ENCODE assay signal across 21 cellular contexts in the genomic region with DNA sequence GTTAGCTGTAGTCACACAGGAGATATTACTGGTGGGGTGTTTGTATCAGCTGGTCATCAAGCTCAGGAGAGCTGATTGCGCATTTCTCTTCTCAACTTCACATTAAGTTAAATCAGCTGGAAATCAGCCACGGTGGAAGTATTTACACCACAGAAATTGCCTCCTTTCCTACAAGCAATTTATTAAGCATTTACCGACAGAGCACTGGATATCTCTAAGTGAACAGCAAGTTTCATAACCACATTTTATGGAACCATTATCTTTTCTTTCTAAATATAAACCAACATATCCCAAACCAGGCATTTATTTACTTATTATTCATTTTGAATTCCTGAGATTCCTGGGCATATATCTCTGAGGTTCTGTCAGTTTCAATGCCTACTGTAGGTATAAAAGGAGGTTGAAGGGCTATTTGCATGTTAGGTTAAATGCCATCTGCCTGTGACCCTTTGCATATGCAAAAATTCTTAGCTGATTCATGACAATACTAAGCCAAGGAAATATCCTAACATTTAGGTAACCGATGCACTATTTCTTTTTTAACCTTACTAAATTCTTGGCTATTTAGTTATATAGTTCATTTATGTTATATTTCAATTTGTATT. TPM values are rescaled to one million over a fixed set of nuclear protein-coding genes. Genes with fewer than 3 reads are reported as not detected.
DNase-seq lines count a peak whose midpoint lies in the region; ATAC-seq and TF ChIP-seq lines count a peak whose summit lies in the region.
"Had no signal": no experiment of that assay in that cellular context is flagged by ENCODE, and none has a peak within 500 bp of the region (broad histone marks: within the 10 kb centered on the region; RNA-seq: fewer than 3 reads in every experiment).

No MANE protein-coding gene starts in this region.

- no peak for ATAC-seq in GM21737 (IDR thresholded peaks at IDR 0.05; ENCODE audit: unreplicated experiment)
- ATAC-seq: CD8-positive, alpha-beta T cell had no signal

- peaks cover 8% of the 10 kb centered on the region for H3K9me3 Mint-ChIP-seq in nephron progenitor cell
- H3K9me3 Mint-ChIP-seq: CD8-positive, alpha-beta T cell had no signal

- no peak for TF ChIP-seq CTCF in nephron progenitor cell (IDR thresholded peaks at IDR 0.05)

- peaks cover 26% of the 10 kb centered on the region for H3K4me1 ChIP-seq in HUES64 (ENCODE audit: insufficient read depth, low read length)
- peaks cover 24% of the 10 kb centered on the region; the same call in 1 of the 2 replicates for H3K4me1 ChIP-seq in iPS-20b (ENCODE audit: insufficient read depth, low read length)
- H3K4me1 ChIP-seq: BLaER1, SJCRH30 had no signal

- H3K36me3 Mint-ChIP-seq in nephron progenitor cell (ENCODE audit: low read depth): no peaks in the 10 kb centered on the region
- H3K36me3 Mint-ChIP-seq: CD8-positive, alpha-beta T cell; IgD-negative memory B cell had no signal

- H3K4me3 Mint-ChIP-seq in nephron progenitor cell: no peak overlapping the region
- H3K4me3 Mint-ChIP-seq: CD8-positive, alpha-beta T cell; IgD-negative memory B cell had no signal

- H3K27ac ChIP-seq in HUES64 (ENCODE audit: low read depth, low read length) (peak overlapping the region; percentile 87), iPS-20b (ENCODE audit: low read length) (no peak overlapping the region)
- H3K27ac ChIP-seq: BLaER1, GM23248, SJCRH30 had no signal

- H3K27ac Mint-ChIP-seq in nephron progenitor cell: no peak overlapping the region
- H3K27ac Mint-ChIP-seq: CD8-positive, alpha-beta T cell; IgD-negative memory B cell had no signal

- no peaks in the 10 kb centered on the region for H3K27me3 Mint-ChIP-seq in nephron progenitor cell (ENCODE audit: low read depth, poor library complexity)
- H3K27me3 Mint-ChIP-seq: IgD-negative memory B cell had no signal

- H3K4me3 ChIP-seq in HUES64 (ENCODE audit: low read length): peak overlapping the region; percentile 4; the same call in 1 of the 2 replicates
- peak overlapping the region; percentile 41; the same call in 1 of the 2 replicates for H3K4me3 ChIP-seq in iPS-20b (ENCODE audit: low read length)
- H3K4me3 ChIP-seq: BLaER1, GM23248, SJCRH30 had no signal

- H3K36me3 ChIP-seq in HUES64 (ENCODE audit: insufficient read depth, low read length): no peaks in the 10 kb centered on the region
- H3K36me3 ChIP-seq in iPS-20b (ENCODE audit: insufficient read depth, low read depth, low read length): no peaks in the 10 kb centered on the region
- H3K36me3 ChIP-seq: BLaER1, SJCRH30 had no signal

- H3K27me3 ChIP-seq in HUES64 (ENCODE audit: insufficient read depth, low read length) (no peaks in the 10 kb centered on the region), iPS-20b (ENCODE audit: insufficient read depth, low read length) (no peaks in the 10 kb centered on the region)
- H3K27me3 ChIP-seq: BLaER1, SJCRH30 had no signal

- H3K4me1 Mint-ChIP-seq in nephron progenitor cell: no peaks in the 10 kb centered on the region
- H3K4me1 Mint-ChIP-seq: IgD-negative memory B cell had no signal

- WGBS in HUES64: 44% methylated on average over 4 of the region's 4 CpGs

- H3K9me3 ChIP-seq in HUES64 (ENCODE audit: insufficient read depth, low read depth, low read length): no peaks in the 10 kb centered on the region
- H3K9me3 ChIP-seq in iPS-20b (ENCODE audit: insufficient read depth, low read depth, low read length): no peaks in the 10 kb centered on the region
- H3K9me3 ChIP-seq: BLaER1, SJCRH30 had no signal

- DNase-seq in A172 (ENCODE audit: low spot score) (peak; percentile 33), amniotic epithelial cell (ENCODE audit: low read depth) (peak; percentile 69), NCI-H524 treated with DMSO at 0.1 percent for 48 hours (lab: John Stamatoyannopoulos, UW) (no peak), nephron progenitor cell (no peak), SK-N-DZ (ENCODE audit: low spot score) (no peak)
- DNase-seq: 8988T; CD8-positive, alpha-beta T cell; DMS79; GM23248; Kasumi-1; NCI-H187; NCI-H748 treated with DMSO at 0.1 percent for 48 hours; OCI-M1; RPMI8226; SJCRH30 had no signal

- no peak overlapping the region for H3K9ac ChIP-seq in HUES64 (ENCODE audit: low read depth, low read length)
- no peak overlapping the region for H3K9ac ChIP-seq in iPS-20b (ENCODE audit: low read depth, low read length)
- H3K9ac ChIP-seq: BLaER1, GM23248 had no signal

RNA-seq across cellular contexts. Expression of a gene that starts 56.6 kb away (rescaled TPM):
- 1.1 and 2.4 TPM in 2 replicates for total RNA-seq in A172 (2014; rRNA removed; shearing (Covaris generic))
- polyA plus RNA-seq in HUES64 (2013, experiment 1 of 2): 0.90 TPM
- 2.0 TPM for polyA plus RNA-seq in HUES64 (2013, experiment 2 of 2)
- 0.51 and 0.59 TPM in 2 replicates for polyA plus RNA-seq in SK-N-DZ (2014; cell fraction: cytosol; rRNA removed)
- 0.54 and 0.58 TPM in 2 replicates for polyA plus RNA-seq in SK-N-DZ (2014; cell fraction: nucleus; rRNA removed)
- total RNA-seq: CD8-positive, alpha-beta T cell; G401 had no signal
- polyA plus RNA-seq: IgD-negative memory B cell had no signal

Comparison
In these comparisons a context has a peak if more than half of its experiments do, and no peak if none do; other contexts are left out.
1. DNase-seq: peak in A172 (single experiment) and amniotic epithelial cell (single experiment); none in NCI-H524 treated with DMSO at 0.1 percent for 48 hours (single experiment), nephron progenitor cell (single experiment) and SK-N-DZ (single experiment).